In the genomic region with DNA sequence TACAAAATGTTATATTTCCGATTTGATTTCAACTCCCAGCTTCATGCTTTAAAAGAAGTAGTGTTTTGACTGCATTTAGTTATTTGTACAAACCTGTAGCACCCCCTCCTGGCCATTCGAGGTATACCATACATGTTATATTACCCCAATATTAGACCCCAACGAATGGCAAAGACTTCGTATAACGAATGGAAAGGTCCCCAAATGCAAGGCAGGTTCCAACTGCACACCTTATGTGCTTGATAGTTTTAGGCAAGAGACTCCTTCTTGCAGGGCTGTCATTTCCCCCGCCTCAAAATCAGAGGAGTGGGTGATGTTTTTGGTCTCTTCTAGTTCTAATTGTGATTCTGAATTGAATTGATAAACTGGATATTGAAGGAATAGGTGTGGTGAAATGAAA, we compare ENCODE assay signal across 8 cellular contexts.
DNase-seq lines count a peak whose midpoint lies in the region; ATAC-seq and TF ChIP-seq lines count a peak whose summit lies in the region.

No MANE protein-coding gene starts in this region.

- H3K4me3 ChIP-seq in hepatocyte, result no peak overlapping the region

- no peaks in the 10 kb centered on the region for H3K79me2 ChIP-seq in hepatocyte

- no peaks in the 10 kb centered on the region for H3K27me3 ChIP-seq in hepatocyte

- no peaks in the 10 kb centered on the region for H3K4me1 ChIP-seq in hepatocyte (ENCODE audit: insufficient read depth)

- H3K4me2 ChIP-seq in hepatocyte, result no peak overlapping the region

- TF ChIP-seq CTCF in hepatocyte (IDR thresholded peaks at IDR 0.05; ENCODE audit: poor library complexity), result peak; percentile 54

- H3K36me3 ChIP-seq in hepatocyte (replicated peaks; ENCODE audit: insufficient read depth, low read depth), result no peaks in the 10 kb centered on the region

- H3K9me2 ChIP-seq in hepatocyte (replicated peaks; ENCODE audit: insufficient read depth), result no peaks in the 10 kb centered on the region

- DNase-seq in CD1c-positive myeloid dendritic cell (ENCODE audit: extremely low spot score) (peak; percentile 72), NCI-H69 (lab: John Stamatoyannopoulos, UW) (peak; percentile 39), hepatocyte (ENCODE audit: low spot score) (peak; percentile 64), DMS79 treated with DMSO at 0.1 percent for 48 hours (lab: John Stamatoyannopoulos, UW) (no peak)
- peak; percentile 35 for DNase-seq in activated T-helper 9 cell treated with anti-CD3 and anti-CD28 coated beads, Interleukin-2, amount 50 U/mL, for 16 hours (ENCODE audit: low read depth)
- peak; percentile 31 to 49 for DNase-seq in stimulated activated CD8-positive, alpha-beta memory T cell treated with anti-CD3 and anti-CD28 coated beads, Interleukin-7, amount 100 ng/mL, for 4 hours (ENCODE audit: low read depth in 2 of 2)

- no peak overlapping the region for H2AFZ ChIP-seq in hepatocyte

- ATAC-seq in GM18868 (IDR thresholded peaks at IDR 0.05; ENCODE audit: unreplicated experiment) (peak; percentile 45), GM18517 (IDR thresholded peaks at IDR 0.05; ENCODE audit: unreplicated experiment) (no peak)

- H4K20me1 ChIP-seq in hepatocyte (ENCODE audit: insufficient read depth, poor library complexity, severe bottlenecking), result no peaks in the 10 kb centered on the region

- no peak overlapping the region for H3K27ac ChIP-seq in hepatocyte

- 44% methylated on average over 6 of the region's 6 CpGs for WGBS in hepatocyte (ENCODE audit: low lambda C conversion rate, missing lambda C conversion rate)

- no peaks in the 10 kb centered on the region for H3K9me3 ChIP-seq in hepatocyte (ENCODE audit: low read depth)
